Comparison of ENCODE assay signal across 22 cellular contexts in the genomic region with DNA sequence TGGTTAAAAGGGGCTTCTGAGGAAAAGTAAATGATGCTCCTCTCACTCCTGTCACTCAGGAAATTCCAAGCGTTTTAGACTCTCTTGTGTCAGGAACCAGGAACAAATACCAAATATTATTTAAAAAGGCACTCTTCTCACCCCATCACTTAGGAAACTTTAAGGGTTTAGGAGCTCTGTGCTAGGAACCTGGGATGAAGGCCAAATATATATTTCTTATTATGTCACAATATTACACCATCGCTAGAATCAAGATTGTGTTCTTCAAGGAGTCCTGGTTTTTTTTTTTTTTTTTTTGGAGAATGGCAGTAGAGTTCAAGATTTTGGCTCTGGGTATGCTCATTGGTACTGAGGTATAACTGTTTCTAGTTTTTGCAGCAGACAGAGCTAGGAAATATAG.
"Had no signal": no experiment of that assay in that cellular context is flagged by ENCODE, and none has a peak within 500 bp of the region (broad histone marks: within the 10 kb centered on the region; RNA-seq: fewer than 3 reads in every experiment).

No MANE protein-coding gene starts in this region.

- DNase-seq: IMR-90, Karpas-422, KG1, MM.1S, NCI-H1092 treated with DMSO at 0.1 percent for 48 hours, NCI-H1436, NCI-H187, NCI-H2029, NCI-H2081 treated with DMSO at 0.1 percent for 48 hours, NCI-H2171, NCI-H226, NCI-H446, NCI-H510A, NCI-H524 treated with DMSO at 0.1 percent for 48 hours, NCI-H69, NCI-H774, PC-3, SHP77 had no signal

- ATAC-seq: HepG2, Panc1, PC-3, SK-N-SH treated with all-trans-retinoic acid at 6 μM for 48 hours had no signal

- H3K27ac ChIP-seq: RWPE1 had no signal
